13 cellular contexts compared by ENCODE assay signal in genomic region chr5:128216860-128217531, GRCh38.
DNase-seq lines count a peak whose midpoint lies in the region; ATAC-seq, FAIRE-seq and TF ChIP-seq lines count a peak whose summit lies in the region.
"Had no signal": no experiment of that assay in that cellular context is flagged by ENCODE, and none has a peak within 500 bp of the region (broad histone marks: within the 10 kb centered on the region; RNA-seq: fewer than 3 reads in every experiment).

No MANE protein-coding gene starts in this region.

- no peak overlapping the region for H3K4me3 Mint-ChIP-seq in astrocyte (ENCODE audit: unreplicated experiment)
- H3K4me3 Mint-ChIP-seq in activated CD8-positive, alpha-beta memory T cell treated with anti-CD3 and anti-CD28 coated beads, Interleukin-2, amount 10 ng/mL, durations not matched to agents 7 days and 5 days = no peak overlapping the region
- H3K4me3 Mint-ChIP-seq: dendritic cell treated with granulocyte-macrophage colony-stimulating factor and Interleukin-4, amounts not matched to agents 40 ng/mL and 50 ng/mL, for 4 days; neural crest cell; type B pancreatic cell had no signal

- H3K9me3 ChIP-seq in HEK293 (ENCODE audit: control insufficient read depth, insufficient read depth, low read depth, low read length) (no peaks in the 10 kb centered on the region), astrocyte (ENCODE audit: insufficient read depth, low read depth, low read length) (no peaks in the 10 kb centered on the region)

- no peak for TF ChIP-seq CTCF in HEK293 (tag by site-specific recombination; IDR thresholded peaks at IDR 0.05)
- TF ChIP-seq CTCF in astrocyte (IDR thresholded peaks at IDR 0.05; ENCODE audit: insufficient read depth, low read depth, low read length) = no peak

- peak overlapping the region; percentile 49 for H3K4me2 ChIP-seq in astrocyte (ENCODE audit: low read length)

- peak; percentile 92 for DNase-seq in astrocyte (ENCODE audit: low read depth)
- DNase-seq in left cardiac atrium = peak; percentile 53
- peak; percentile 98 for DNase-seq in smooth muscle cell of the brain vasculature (ENCODE audit: low read depth, low spot score)
- no peak for DNase-seq in activated CD8-positive, alpha-beta memory T cell treated with anti-CD3 and anti-CD28 coated beads, Interleukin-2, amount 10 ng/mL, durations not matched to agents 7 days and 5 days
- DNase-seq in activated CD4-positive, CD25-positive, alpha-beta regulatory T cell treated with anti-CD3 and anti-CD28 coated beads, Interleukin-2, amount 50 U/mL, for 72 hours = no peak
- no peak for DNase-seq in NCI-H2029 (lab: John Stamatoyannopoulos, UW)
- DNase-seq: activated CD8-positive, alpha-beta memory T cell treated with anti-CD3 and anti-CD28 coated beads, Interleukin-2, amount 50 U/mL, for 48 hours; DMS153; NCI-H1048 had no signal

- no peaks in the 10 kb centered on the region for H3K36me3 Mint-ChIP-seq in astrocyte (ENCODE audit: low read depth, unreplicated experiment)
- H3K36me3 Mint-ChIP-seq in activated CD8-positive, alpha-beta memory T cell treated with anti-CD3 and anti-CD28 coated beads, Interleukin-2, amount 10 ng/mL, durations not matched to agents 7 days and 5 days = no peaks in the 10 kb centered on the region
- H3K36me3 Mint-ChIP-seq: type B pancreatic cell had no signal

- no peaks in the 10 kb centered on the region for H4K20me1 ChIP-seq in astrocyte (ENCODE audit: insufficient read depth, low read length)

- H2AFZ ChIP-seq in astrocyte (ENCODE audit: low read depth, low read length) = peak overlapping the region; percentile 23

- no peaks in the 10 kb centered on the region for H3K4me1 ChIP-seq in HEK293 (ENCODE audit: control insufficient read depth, insufficient read depth, low read length)
- H3K4me1 ChIP-seq in astrocyte (ENCODE audit: insufficient read depth, low read length) = peaks cover 23% of the 10 kb centered on the region

- peak; percentile 91 for FAIRE-seq in astrocyte (lab: Jason Lieb, UNC)

- peak overlapping the region; percentile 16 for H3K27ac Mint-ChIP-seq in astrocyte (ENCODE audit: unreplicated experiment)
- H3K27ac Mint-ChIP-seq in activated CD8-positive, alpha-beta memory T cell treated with anti-CD3 and anti-CD28 coated beads, Interleukin-2, amount 10 ng/mL, durations not matched to agents 7 days and 5 days = no peak overlapping the region
- H3K27ac Mint-ChIP-seq: dendritic cell treated with granulocyte-macrophage colony-stimulating factor and Interleukin-4, amounts not matched to agents 40 ng/mL and 50 ng/mL, for 4 days; type B pancreatic cell had no signal

- CTCF ChIA-PET in HEK293 (lab: Yijun Ruan, JAX) = no interaction called here
- CTCF ChIA-PET in activated CD8-positive, alpha-beta memory T cell treated with anti-CD3 and anti-CD28 coated beads, Interleukin-2, amount 10 ng/mL, durations not matched to agents 7 days and 5 days (lab: Charles Lee) = no interaction called here

- H3K9me3 Mint-ChIP-seq in astrocyte (ENCODE audit: unreplicated experiment) = no peaks in the 10 kb centered on the region
- H3K9me3 Mint-ChIP-seq in activated CD8-positive, alpha-beta memory T cell treated with anti-CD3 and anti-CD28 coated beads, Interleukin-2, amount 10 ng/mL, durations not matched to agents 7 days and 5 days (ENCODE audit: low read depth) = no peaks in the 10 kb centered on the region
- H3K9me3 Mint-ChIP-seq: dendritic cell treated with granulocyte-macrophage colony-stimulating factor and Interleukin-4, amounts not matched to agents 40 ng/mL and 50 ng/mL, for 4 days; type B pancreatic cell had no signal

- H3K4me1 Mint-ChIP-seq in astrocyte (ENCODE audit: low read depth, unreplicated experiment) = peaks cover 4% of the 10 kb centered on the region
- peaks cover 3% of the 10 kb centered on the region for H3K4me1 Mint-ChIP-seq in activated CD8-positive, alpha-beta memory T cell treated with anti-CD3 and anti-CD28 coated beads, Interleukin-2, amount 10 ng/mL, durations not matched to agents 7 days and 5 days

- H3K4me3 ChIP-seq in HEK293 (ENCODE audit: low read depth, low read length) (no peak overlapping the region), astrocyte (ENCODE audit: insufficient read depth, low read depth, low read length) (no peak overlapping the region)

- no peaks in the 10 kb centered on the region for H3K36me3 ChIP-seq in HEK293 (ENCODE audit: control insufficient read depth in 2 of 2, insufficient read depth in 1 of 2, low read length in 2 of 2)
- H3K36me3 ChIP-seq in astrocyte (ENCODE audit: insufficient read depth, low read length) = no peaks in the 10 kb centered on the region

- no peaks in the 10 kb centered on the region for H3K27me3 ChIP-seq in astrocyte (ENCODE audit: insufficient read depth, low read length)

- no peaks in the 10 kb centered on the region for H3K79me2 ChIP-seq in astrocyte (ENCODE audit: insufficient read depth, low read length)

- intact Hi-C loops in left cardiac atrium (cut with DNase I) = no loop called here

- H3K27ac ChIP-seq in HEK293 (ENCODE audit: extremely low read depth, low read depth, low read length) (no peak overlapping the region), astrocyte (ENCODE audit: low read depth, low read length) (peak overlapping the region; percentile 61)

- peaks cover 10% of the 10 kb centered on the region for H3K27me3 Mint-ChIP-seq in astrocyte (ENCODE audit: low read depth, unreplicated experiment)
- peaks cover 12% of the 10 kb centered on the region for H3K27me3 Mint-ChIP-seq in activated CD8-positive, alpha-beta memory T cell treated with anti-CD3 and anti-CD28 coated beads, Interleukin-2, amount 10 ng/mL, durations not matched to agents 7 days and 5 days
- H3K27me3 Mint-ChIP-seq: dendritic cell treated with granulocyte-macrophage colony-stimulating factor and Interleukin-4, amounts not matched to agents 40 ng/mL and 50 ng/mL, for 4 days; type B pancreatic cell had no signal

- peak overlapping the region; percentile 48 for H3K9ac ChIP-seq in astrocyte (ENCODE audit: low read length)

- POLR2A ChIA-PET in HEK293 (lab: Yijun Ruan, JAX) = no interaction called here

- peak; percentile 89 for ATAC-seq in left cardiac atrium
- ATAC-seq in activated CD8-positive, alpha-beta memory T cell treated with anti-CD3 and anti-CD28 coated beads, Interleukin-2, amount 10 ng/mL, durations not matched to agents 7 days and 5 days = no peak

TF ChIP-seq in HEK293, 187 proteins besides CTCF, POLR2A, EP300 and RAD21:
- TF ChIP-seq GLIS1 (tag by site-specific recombination; IDR thresholded peaks at IDR 0.05) = 0 out of 2 replicates have a peak, but pooled peaks have one; percentile 17
- no peak for TF ChIP-seq ZNF621 (tag by site-specific recombination; IDR thresholded peaks at IDR 0.05)
- no peak for TF ChIP-seq ZNF311 (tag by site-specific recombination; IDR thresholded peaks at IDR 0.05; ENCODE audit: borderline replicate concordance)
- peak; percentile 82 for TF ChIP-seq ZIC2 (tag by site-specific recombination; IDR thresholded peaks at IDR 0.05)

Comparison
In these comparisons a context has a peak if more than half of its experiments do, and no peak if none do; other contexts are left out.
1. DNase-seq: peak in astrocyte (single experiment), left cardiac atrium (single experiment) and smooth muscle cell of the brain vasculature (single experiment); none in activated CD8-positive, alpha-beta memory T cell treated with anti-CD3 and anti-CD28 coated beads, Interleukin-2, amount 10 ng/mL, durations not matched to agents 7 days and 5 days (single experiment), activated CD4-positive, CD25-positive, alpha-beta regulatory T cell treated with anti-CD3 and anti-CD28 coated beads, Interleukin-2, amount 50 U/mL, for 72 hours (single experiment) and NCI-H2029 (single experiment).